Comparison of ENCODE assay signal across 1 cellular context in the genomic region with DNA sequence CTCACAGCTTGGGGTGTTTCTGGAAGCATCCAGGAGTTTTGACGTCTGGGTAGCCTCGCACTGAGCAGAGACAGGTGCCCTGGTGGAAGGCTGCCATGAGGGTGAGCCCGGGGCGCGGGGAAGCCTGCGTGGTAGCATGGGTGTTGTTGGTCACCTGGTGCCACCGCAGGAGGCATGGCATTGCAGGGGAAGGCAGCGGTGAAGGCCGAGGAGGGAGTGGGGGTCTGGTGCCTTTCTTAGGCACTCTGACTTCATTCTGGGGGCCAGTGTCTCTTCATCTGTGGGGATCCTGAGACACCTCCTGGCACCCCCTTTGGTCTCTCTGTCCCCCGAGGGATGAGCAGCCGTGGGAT.
TF ChIP-seq lines count a peak whose summit lies in the region.

No MANE protein-coding gene starts in this region.

TF ChIP-seq in GM12878, 131 proteins besides CTCF, POLR2A, EP300 and RAD21 (continued from another document):
- TF ChIP-seq, protein P1, sequence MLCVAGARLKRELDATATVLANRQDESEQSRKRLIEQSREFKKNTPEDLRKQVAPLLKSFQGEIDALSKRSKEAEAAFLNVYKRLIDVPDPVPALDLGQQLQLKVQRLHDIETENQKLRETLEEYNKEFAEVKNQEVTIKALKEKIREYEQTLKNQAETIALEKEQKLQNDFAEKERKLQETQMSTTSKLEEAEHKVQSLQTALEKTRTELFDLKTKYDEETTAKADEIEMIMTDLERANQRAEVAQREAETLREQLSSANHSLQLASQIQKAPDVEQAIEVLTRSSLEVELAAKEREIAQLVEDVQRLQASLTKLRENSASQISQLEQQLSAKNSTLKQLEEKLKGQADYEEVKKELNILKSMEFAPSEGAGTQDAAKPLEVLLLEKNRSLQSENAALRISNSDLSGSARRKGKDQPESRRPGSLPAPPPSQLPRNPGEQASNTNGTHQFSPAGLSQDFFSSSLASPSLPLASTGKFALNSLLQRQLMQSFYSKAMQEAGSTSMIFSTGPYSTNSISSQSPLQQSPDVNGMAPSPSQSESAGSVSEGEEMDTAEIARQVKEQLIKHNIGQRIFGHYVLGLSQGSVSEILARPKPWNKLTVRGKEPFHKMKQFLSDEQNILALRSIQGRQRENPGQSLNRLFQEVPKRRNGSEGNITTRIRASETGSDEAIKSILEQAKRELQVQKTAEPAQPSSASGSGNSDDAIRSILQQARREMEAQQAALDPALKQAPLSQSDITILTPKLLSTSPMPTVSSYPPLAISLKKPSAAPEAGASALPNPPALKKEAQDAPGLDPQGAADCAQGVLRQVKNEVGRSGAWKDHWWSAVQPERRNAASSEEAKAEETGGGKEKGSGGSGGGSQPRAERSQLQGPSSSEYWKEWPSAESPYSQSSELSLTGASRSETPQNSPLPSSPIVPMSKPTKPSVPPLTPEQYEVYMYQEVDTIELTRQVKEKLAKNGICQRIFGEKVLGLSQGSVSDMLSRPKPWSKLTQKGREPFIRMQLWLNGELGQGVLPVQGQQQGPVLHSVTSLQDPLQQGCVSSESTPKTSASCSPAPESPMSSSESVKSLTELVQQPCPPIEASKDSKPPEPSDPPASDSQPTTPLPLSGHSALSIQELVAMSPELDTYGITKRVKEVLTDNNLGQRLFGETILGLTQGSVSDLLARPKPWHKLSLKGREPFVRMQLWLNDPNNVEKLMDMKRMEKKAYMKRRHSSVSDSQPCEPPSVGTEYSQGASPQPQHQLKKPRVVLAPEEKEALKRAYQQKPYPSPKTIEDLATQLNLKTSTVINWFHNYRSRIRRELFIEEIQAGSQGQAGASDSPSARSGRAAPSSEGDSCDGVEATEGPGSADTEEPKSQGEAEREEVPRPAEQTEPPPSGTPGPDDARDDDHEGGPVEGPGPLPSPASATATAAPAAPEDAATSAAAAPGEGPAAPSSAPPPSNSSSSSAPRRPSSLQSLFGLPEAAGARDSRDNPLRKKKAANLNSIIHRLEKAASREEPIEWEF (IDR thresholded peaks at IDR 0.05; ENCODE audit: insufficient replicate concordance, low read depth, low read length): no peak
- TF ChIP-seq SUZ12 (IDR thresholded peaks at IDR 0.05; ENCODE audit: unreplicated experiment) (no peak), BHLHE40 (IDR thresholded peaks at IDR 0.05; ENCODE audit: borderline replicate concordance in 1 of 2, low read depth in 2 of 2, low read length in 1 of 2) (no peak), SMAD1 (IDR thresholded peaks at IDR 0.05; ENCODE audit: low read depth, partially characterized antibody) (no peak), POLR2AphosphoS2 (IDR thresholded peaks at IDR 0.05; ENCODE audit: low read depth, low read length) (no peak), FOXK2 (IDR thresholded peaks at IDR 0.05) (no peak), YBX1 (IDR thresholded peaks at IDR 0.05) (no peak), RCOR1 (conservative IDR thresholded peaks at IDR 0.05; ENCODE audit: low read depth, low read length) (no peak), NFYA (IDR thresholded peaks at IDR 0.05; ENCODE audit: borderline replicate concordance, low read depth, low read length) (no peak)
- TF ChIP-seq, protein P2, sequence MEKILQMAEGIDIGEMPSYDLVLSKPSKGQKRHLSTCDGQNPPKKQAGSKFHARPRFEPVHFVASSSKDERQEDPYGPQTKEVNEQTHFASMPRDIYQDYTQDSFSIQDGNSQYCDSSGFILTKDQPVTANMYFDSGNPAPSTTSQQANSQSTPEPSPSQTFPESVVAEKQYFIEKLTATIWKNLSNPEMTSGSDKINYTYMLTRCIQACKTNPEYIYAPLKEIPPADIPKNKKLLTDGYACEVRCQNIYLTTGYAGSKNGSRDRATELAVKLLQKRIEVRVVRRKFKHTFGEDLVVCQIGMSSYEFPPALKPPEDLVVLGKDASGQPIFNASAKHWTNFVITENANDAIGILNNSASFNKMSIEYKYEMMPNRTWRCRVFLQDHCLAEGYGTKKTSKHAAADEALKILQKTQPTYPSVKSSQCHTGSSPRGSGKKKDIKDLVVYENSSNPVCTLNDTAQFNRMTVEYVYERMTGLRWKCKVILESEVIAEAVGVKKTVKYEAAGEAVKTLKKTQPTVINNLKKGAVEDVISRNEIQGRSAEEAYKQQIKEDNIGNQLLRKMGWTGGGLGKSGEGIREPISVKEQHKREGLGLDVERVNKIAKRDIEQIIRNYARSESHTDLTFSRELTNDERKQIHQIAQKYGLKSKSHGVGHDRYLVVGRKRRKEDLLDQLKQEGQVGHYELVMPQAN (conservative IDR thresholded peaks at IDR 0.05): no peak
- TF ChIP-seq, protein P3, sequence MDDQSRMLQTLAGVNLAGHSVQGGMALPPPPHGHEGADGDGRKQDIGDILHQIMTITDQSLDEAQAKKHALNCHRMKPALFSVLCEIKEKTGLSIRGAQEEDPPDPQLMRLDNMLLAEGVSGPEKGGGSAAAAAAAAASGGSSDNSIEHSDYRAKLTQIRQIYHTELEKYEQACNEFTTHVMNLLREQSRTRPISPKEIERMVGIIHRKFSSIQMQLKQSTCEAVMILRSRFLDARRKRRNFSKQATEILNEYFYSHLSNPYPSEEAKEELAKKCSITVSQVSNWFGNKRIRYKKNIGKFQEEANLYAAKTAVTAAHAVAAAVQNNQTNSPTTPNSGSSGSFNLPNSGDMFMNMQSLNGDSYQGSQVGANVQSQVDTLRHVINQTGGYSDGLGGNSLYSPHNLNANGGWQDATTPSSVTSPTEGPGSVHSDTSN (IDR thresholded peaks at IDR 0.05; ENCODE audit: insufficient replicate concordance, low read depth, low read length): no peak
